19 cellular contexts compared by ENCODE assay signal in genomic region chr3:95048564-95048963, GRCh38.
DNase-seq lines count a peak whose midpoint lies in the region; ATAC-seq and TF ChIP-seq lines count a peak whose summit lies in the region.
"Had no signal": no experiment of that assay in that cellular context is flagged by ENCODE, and none has a peak within 500 bp of the region (broad histone marks: within the 10 kb centered on the region; RNA-seq: fewer than 3 reads in every experiment).

No MANE protein-coding gene starts in this region.

- H3K27me3 ChIP-seq in mesenchymal stem cell (ENCODE audit: control insufficient read depth in 1 of 2, insufficient read depth in 1 of 2, low read length in 2 of 2): no peaks in the 10 kb centered on the region
- no peaks in the 10 kb centered on the region for H3K27me3 ChIP-seq in aorta (ENCODE audit: control insufficient read depth in 1 of 2, insufficient read depth in 2 of 2, low read length in 1 of 2)
- H3K27me3 ChIP-seq in tibial artery: no peaks in the 10 kb centered on the region

- TF ChIP-seq CTCF in epithelial cell of proximal tubule (conservative IDR thresholded peaks at IDR 0.05; ENCODE audit: low read depth, low read length) (no peak), tibial artery (IDR thresholded peaks at IDR 0.05) (no peak)

- no peaks in the 10 kb centered on the region for H3K9me3 ChIP-seq in mesenchymal stem cell (ENCODE audit: control insufficient read depth, low read length)
- no peaks in the 10 kb centered on the region for H3K9me3 ChIP-seq in aorta (ENCODE audit: control insufficient read depth, low read length)
- H3K9me3 ChIP-seq in tibial artery: no peaks in the 10 kb centered on the region

- no peak overlapping the region for H3K4ac ChIP-seq in mesenchymal stem cell (ENCODE audit: low read depth in 1 of 2, low read length in 2 of 2)

- no peak overlapping the region for H4K8ac ChIP-seq in mesenchymal stem cell (ENCODE audit: low read length)

- no peak overlapping the region for H4K91ac ChIP-seq in mesenchymal stem cell (ENCODE audit: low read length)

- H3K4me3 ChIP-seq in epithelial cell of proximal tubule (ENCODE audit: low read depth, low read length): no peak overlapping the region
- H3K4me3 ChIP-seq in mesenchymal stem cell (ENCODE audit: insufficient read depth in 1 of 2, low read depth in 1 of 2, low read length in 2 of 2): no peak overlapping the region
- H3K4me3 ChIP-seq in aorta (ENCODE audit: low read length in 2 of 2): no peak overlapping the region
- no peak overlapping the region for H3K4me3 ChIP-seq in tibial artery
- H3K4me3 ChIP-seq: K562 had no signal

- H3K14ac ChIP-seq in mesenchymal stem cell (ENCODE audit: low read length in 2 of 2): no peak overlapping the region

- no peaks in the 10 kb centered on the region for H3K79me1 ChIP-seq in mesenchymal stem cell (replicated peaks; ENCODE audit: low read length, poor library complexity, severe bottlenecking)

- H2AK5ac ChIP-seq in mesenchymal stem cell (ENCODE audit: low read length, severe bottlenecking): no peak overlapping the region

- no peaks in the 10 kb centered on the region for H3K4me1 ChIP-seq in mesenchymal stem cell (ENCODE audit: control insufficient read depth, insufficient read depth, low read depth, low read length)
- no peaks in the 10 kb centered on the region for H3K4me1 ChIP-seq in aorta (ENCODE audit: control insufficient read depth in 1 of 2, insufficient read depth in 2 of 2, low read length in 2 of 2)
- no peaks in the 10 kb centered on the region for H3K4me1 ChIP-seq in tibial artery

- H3K18ac ChIP-seq in mesenchymal stem cell (ENCODE audit: low read depth in 1 of 2, low read length in 2 of 2): no peak overlapping the region

- H3K36me3 ChIP-seq in mesenchymal stem cell (ENCODE audit: control insufficient read depth in 1 of 2, insufficient read depth in 2 of 2, low read depth in 1 of 2, low read length in 2 of 2): no peaks in the 10 kb centered on the region
- H3K36me3 ChIP-seq in aorta (ENCODE audit: control insufficient read depth in 1 of 2, insufficient read depth in 2 of 2, low read length in 1 of 2): no peaks in the 10 kb centered on the region
- no peaks in the 10 kb centered on the region for H3K36me3 ChIP-seq in tibial artery

- DNase-seq in NCI-H226 (peak; percentile 52), epithelial cell of proximal tubule (ENCODE audit: low read depth) (peak; percentile 20), mesenchymal stem cell (peak; percentile 1), aorta (no peak), left lobe of liver (ENCODE audit: low spot score) (no peak), NCI-H510A (lab: John Stamatoyannopoulos, UW) (no peak), tibial artery (no peak)
- DNase-seq: ACHN; C1 segment of cervical spinal cord; CD8-positive, alpha-beta memory T cell; DMS79; H9; NCI-H1105; NCI-H2081; NCI-H2171 treated with DMSO at 0.1 percent for 48 hours; NCI-H748 treated with DMSO at 0.1 percent for 48 hours; RPMI8226; SHP77 treated with DMSO at 0.1 percent for 48 hours had no signal

- no peak overlapping the region for H3K4me2 ChIP-seq in mesenchymal stem cell (ENCODE audit: low read length, poor library complexity, severe bottlenecking)

- no peak overlapping the region for H2BK120ac ChIP-seq in mesenchymal stem cell (ENCODE audit: low read depth, low read length)

- no peak overlapping the region for H2BK12ac ChIP-seq in mesenchymal stem cell (ENCODE audit: low read length in 2 of 2)

- no peak overlapping the region for H2BK15ac ChIP-seq in mesenchymal stem cell (ENCODE audit: low read depth, poor library complexity, severe bottlenecking)

- H3K23ac ChIP-seq in mesenchymal stem cell (ENCODE audit: low read length in 2 of 2): no peak overlapping the region

- no peak overlapping the region for H2BK5ac ChIP-seq in mesenchymal stem cell (ENCODE audit: low read depth, low read length, poor library complexity, severe bottlenecking)

- H3K27ac ChIP-seq in mesenchymal stem cell (ENCODE audit: low read length, poor library complexity, severe bottlenecking) (no peak overlapping the region), aorta (ENCODE audit: low read depth in 1 of 2, low read length in 2 of 2) (no peak overlapping the region), tibial artery (no peak overlapping the region)

- ATAC-seq in aorta (ENCODE audit: low FRiP score): no peak
- no peak for ATAC-seq in left lobe of liver
- ATAC-seq: K562 had no signal

- H3K9ac ChIP-seq in mesenchymal stem cell (ENCODE audit: low read length): no peak overlapping the region

- intact Hi-C loops in aorta (cut with DNase I): loop anchor here in 1 of 2 donors (5.0 kb wide), 1 partner anchor 594 kb away; no protein-coding TSS in a partner anchor
- intact Hi-C loops in tibial artery (cut with DNase I; ENCODE audit: low total_unique reads): no loop called here

- H2AFZ ChIP-seq in mesenchymal stem cell (ENCODE audit: low read depth, low read length): no peak overlapping the region

Comparison
In these comparisons a context has a peak if more than half of its experiments do, and no peak if none do; other contexts are left out.
1. DNase-seq: peak in NCI-H226 (single experiment), epithelial cell of proximal tubule (single experiment) and mesenchymal stem cell (single experiment); none in aorta (0 of 2), left lobe of liver (single experiment), NCI-H510A (single experiment) and tibial artery (0 of 2).